Comparison of ENCODE assay signal across 22 cellular contexts in genomic region chr20:32037929-32038328, GRCh38. TPM values are rescaled to one million over a fixed set of nuclear protein-coding genes. Genes with fewer than 3 reads are reported as not detected.
A peak's percentile ranks its signal among the peaks of the same experiment; 100 is the strongest.
DNase-seq lines count a peak whose midpoint lies in the region; ATAC-seq, FAIRE-seq and TF ChIP-seq lines count a peak whose summit lies in the region.
"Had no signal": no experiment of that assay in that cellular context is flagged by ENCODE, and none has a peak within 500 bp of the region (broad histone marks: within the 10 kb centered on the region; RNA-seq: fewer than 3 reads in every experiment).

No MANE protein-coding gene starts in this region.

- CTCF ChIA-PET in GM12878 (lab: Yijun Ruan, JAX): interaction anchor here (0.8 to 9.5 kb wide), 4 partner anchors 15 to 51 kb away, joined by 4 to 298 read pairs (median 96); partner anchors contain the start of gene HCK

- RAD21 ChIA-PET in GM12878 (lab: Charles Lee; ENCODE audit: unreplicated experiment): interaction anchor here (1.2 to 8.6 kb wide), 3 partner anchors 22 to 87 kb away, joined by 3 to 215 read pairs (median 7); partner anchors contain the start of gene HCK

- TF ChIP-seq RAD21 in GM12878 (IDR thresholded peaks at IDR 0.05; ENCODE audit: insufficient read depth, low read depth, low read length): no peak

- SMC1A ChIA-PET in GM12878 (lab: Charles Lee; ENCODE audit: uncharacterized antibody, unreplicated experiment): interaction anchor here (0.6 to 10.2 kb wide), 5 partner anchors 10 to 53 kb away, joined by 3 to 344 read pairs (median 5); no protein-coding TSS in a partner anchor

- no peak for TF ChIP-seq CTCF in GM12878 (IDR thresholded peaks at IDR 0.05 in 2 of 3, conservative IDR thresholded peaks at IDR 0.05 in 1 of 3; ENCODE audit: control insufficient read depth in 2 of 3, extremely low read depth in 1 of 3, insufficient read depth in 1 of 3, low read depth in 3 of 3, low read length in 3 of 3)
- no peak for TF ChIP-seq CTCF in testis (IDR thresholded peaks at IDR 0.05)

- H3K27ac ChIP-seq in GM12878 (ENCODE audit: control insufficient read depth, insufficient read depth) (no peak overlapping the region), testis (no peak overlapping the region)
- H3K27ac ChIP-seq: adrenal gland, gastrocnemius medialis, tibial artery had no signal

- no peak overlapping the region for H3K9ac ChIP-seq in GM12878 (ENCODE audit: control insufficient read depth, insufficient read depth, low read length)

- peaks cover 4% of the 10 kb centered on the region; the same call in 1 of the 2 replicates for H3K27me3 ChIP-seq in MG63
- no peaks in the 10 kb centered on the region; a peak in 1 of 4 replicates for H3K27me3 ChIP-seq in GM12878 (replicated peaks in 1 of 2; ENCODE audit: control insufficient read depth in 2 of 2, insufficient read depth in 2 of 2, low read length in 1 of 2)
- no peaks in the 10 kb centered on the region for H3K27me3 ChIP-seq in testis

- no peak overlapping the region for H2AFZ ChIP-seq in GM12878 (ENCODE audit: control insufficient read depth, low read depth, low read length)

- in situ Hi-C loops in GM12878 (cut with MboI): no loop called here

- no peaks in the 10 kb centered on the region for H4K20me1 ChIP-seq in GM12878 (ENCODE audit: control insufficient read depth, insufficient read depth)

- no peak for TF ChIP-seq EP300 in GM12878 (IDR thresholded peaks at IDR 0.05; ENCODE audit: borderline replicate concordance in 1 of 2, control insufficient read depth in 1 of 2, low read depth in 2 of 2, low read length in 2 of 2)

- H3K4me2 ChIP-seq in GM12878 (ENCODE audit: control insufficient read depth, insufficient read depth): no peak overlapping the region

- BruUV-seq in GM12878 (replicated peaks; lab: Mats Ljungman, UMichigan): no TSS peak

- no peaks in the 10 kb centered on the region for H3K79me2 ChIP-seq in GM12878 (ENCODE audit: control insufficient read depth, insufficient read depth, low read length)

- intact Hi-C loops in GM12878 (cut with micrococcal nuclease; ENCODE audit: unreplicated experiment) (no loop called here), testis (cut with DNase I; ENCODE audit: low total_unique reads) (loop anchor here (10.0 kb wide), 1 partner anchor 183 kb away; no protein-coding TSS in a partner anchor), left colon (cut with DNase I, micrococcal nuclease) (loop anchor here in 1 of 2 donors (10.0 kb wide), 1 partner anchor 213 kb away; no protein-coding TSS in a partner anchor)

- TF ChIP-seq POLR2A in GM12878 (IDR thresholded peaks at IDR 0.05; ENCODE audit: low read depth, low read length) (no peak), testis (IDR thresholded peaks at IDR 0.05) (no peak)

- H3K9me3 ChIP-seq in MG63: peaks cover 6% of the 10 kb centered on the region
- H3K9me3 ChIP-seq in GM12878 (replicated peaks; ENCODE audit: control insufficient read depth, insufficient read depth, low read length): peaks cover 5% of the 10 kb centered on the region; the same call in 2 of the 3 replicates
- H3K9me3 ChIP-seq in testis: no peaks in the 10 kb centered on the region
- H3K9me3 ChIP-seq: adrenal gland, BE2C, gastrocnemius medialis, tibial artery had no signal

- DNase-seq in EH (ENCODE audit: low read depth) (peak; percentile 43), MG63 (peak; percentile 38), GM12878 (ENCODE audit: low read depth, low spot score) (no peak), glomerular visceral epithelial cell (ENCODE audit: extremely low spot score) (peak; percentile 23), testis (no peak), left colon (no peak), iPS-NIHi7 (ENCODE audit: extremely low spot score) (no peak)
- no peak for DNase-seq in effector CD8-positive, alpha-beta T cell (lab: John Stamatoyannopoulos, UW)
- DNase-seq: adrenal gland; BE2C; DMS79 treated with DMSO at 0.1 percent for 48 hours; gastrocnemius medialis; kidney; NCI-H187; NCI-H526; posterior cingulate gyrus; stimulated activated CD4-positive, alpha-beta T cell treated with anti-CD3 and anti-CD28 coated beads, Interleukin-15, amount 100 ng/mL, for 24 hours; T1000; tibial artery had no signal

- no peak for ATAC-seq in GM12878
- no peak for ATAC-seq in left colon
- ATAC-seq: gastrocnemius medialis had no signal

- FAIRE-seq in GM12878 (lab: Jason Lieb, UNC): no peak
- FAIRE-seq: GM12892, kidney had no signal

- H3K4me1 ChIP-seq in GM12878 (ENCODE audit: control insufficient read depth, insufficient read depth, low read length) (peaks cover 30% of the 10 kb centered on the region), testis (no peaks in the 10 kb centered on the region)
- H3K4me1 ChIP-seq: adrenal gland, BE2C, gastrocnemius medialis, tibial artery had no signal

- no peaks in the 10 kb centered on the region for H3K36me3 ChIP-seq in MG63
- no peaks in the 10 kb centered on the region for H3K36me3 ChIP-seq in GM12878 (ENCODE audit: control insufficient read depth in 2 of 2, insufficient read depth in 2 of 2, low read length in 1 of 2)
- H3K36me3 ChIP-seq in testis (ENCODE audit: low read depth, missing control alignments): no peaks in the 10 kb centered on the region
- H3K36me3 ChIP-seq: adrenal gland, BE2C, gastrocnemius medialis, tibial artery had no signal

- H3K4me3 ChIP-seq in MG63 (no peak overlapping the region), GM12878 (no peak overlapping the region), testis (no peak overlapping the region)
- H3K4me3 ChIP-seq: adrenal gland, gastrocnemius medialis, tibial artery had no signal

- 83% methylated on average over 4 of the region's 4 CpGs for WGBS in GM12878 (ENCODE audit: insufficient coverage, insufficient replicate concordance, low lambda C conversion rate, missing lambda C conversion rate)
- WGBS in testis, 2 donors: 88 to 92% methylated on average over 4 of the region's 4 CpGs

- POLR2A ChIA-PET in GM12878 (lab: Charles Lee): interaction anchor here (0.5 to 1.0 kb wide), 5 partner anchors 13 to 232 kb away, joined by 3 to 4 read pairs (median 3); no protein-coding TSS in a partner anchor

TF ChIP-seq in GM12878, 131 proteins besides CTCF, POLR2A, EP300 and RAD21:
- 0 out of 2 replicates have a peak, but pooled peaks have one; percentile 28 for TF ChIP-seq NBN (IDR thresholded peaks at IDR 0.05)
- TF ChIP-seq IKZF2 (IDR thresholded peaks at IDR 0.05): peak in 1 of 2 experiments; percentile 34; a peak in 1 of 4 replicates
- TF ChIP-seq, protein P1, sequence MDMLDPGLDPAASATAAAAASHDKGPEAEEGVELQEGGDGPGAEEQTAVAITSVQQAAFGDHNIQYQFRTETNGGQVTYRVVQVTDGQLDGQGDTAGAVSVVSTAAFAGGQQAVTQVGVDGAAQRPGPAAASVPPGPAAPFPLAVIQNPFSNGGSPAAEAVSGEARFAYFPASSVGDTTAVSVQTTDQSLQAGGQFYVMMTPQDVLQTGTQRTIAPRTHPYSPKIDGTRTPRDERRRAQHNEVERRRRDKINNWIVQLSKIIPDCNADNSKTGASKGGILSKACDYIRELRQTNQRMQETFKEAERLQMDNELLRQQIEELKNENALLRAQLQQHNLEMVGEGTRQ (IDR thresholded peaks at IDR 0.05; ENCODE audit: borderline replicate concordance, low read depth, low read length): no peak
- TF ChIP-seq CBX5 (IDR thresholded peaks at IDR 0.05; ENCODE audit: low read depth): 0 out of 2 replicates have a peak, but pooled peaks have one; percentile 48
- peak; percentile 41 for TF ChIP-seq RUNX3 (IDR thresholded peaks at IDR 0.05; ENCODE audit: low read length)
- TF ChIP-seq SREBF2 (IDR thresholded peaks at IDR 0.05; ENCODE audit: low read length): no peak

RNA-seq across cellular contexts. Expression of gene HCK, which starts 14.1 kb away (rescaled TPM):
- not detected in 2 replicates for total RNA-seq in MG63 (2014; rRNA removed; shearing (Covaris generic); ENCODE audit: low replicate concordance)
- 123 and 135 TPM in 2 replicates for total RNA-seq in GM12878 (2013; cell fraction: nucleolus; rRNA removed)
- total RNA-seq in GM12878 (2014; rRNA removed) (30.2 and 30.3 TPM in 2 replicates), GM12878 (2014; rRNA removed; fragmentation: Illumina TruSeq; extraction: Trizol) (20.5 TPM in 2 replicates), GM12878 (2021) (20.1 and 21.0 TPM in 2 replicates), testis (1 to 10 TPM; 1.3 to 4.5 TPM), left colon (1 to 10 TPM; 5.5 to 9.7 TPM)
- polyA plus RNA-seq in GM12878 (2011; ENCODE audit: low read depth): 19.6 TPM
- polyA plus RNA-seq in GM12878 (2011; rRNA removed) (1.5 and 3.0 TPM in 2 replicates), GM12878 (2014; fragmentation: Illumina TruSeq; extraction: Trizol) (22.5 and 25.2 TPM in 2 replicates), GM12878 (2014; fragmentation: Nextera tagmentation; extraction: Ambion mirVana) (1 to 10 TPM; 1.3 to 2.1 TPM), GM12878 (2014; rRNA removed) (25.0 and 26.7 TPM in 2 replicates), GM12878 (2016; fragmentation: Nextera tagmentation; extraction: Ambion mirVana) (10 to 100 TPM; 16.5 to 16.8 TPM), testis (ENCODE audit: insufficient read depth, low read depth, low replicate concordance) (8.9 TPM)
- 2.9 and 3.0 TPM in 2 replicates for polyA plus RNA-seq in GM12878 (2011; cell fraction: cytosol; rRNA removed)
- polyA plus RNA-seq in GM12878 (2011; cell fraction: nucleus; rRNA removed): 2.5 and 2.9 TPM in 2 replicates
- 31.1 and 39.4 TPM in 2 replicates for polyA plus RNA-seq in GM12878 (2012)
- 1.5 and 3.7 TPM in 2 replicates for polyA minus RNA-seq in GM12878 (2011; rRNA and poly(A)+ RNA removed)
- not detected in 2 replicates for polyA minus RNA-seq in GM12878 (2011; cell fraction: cytosol; rRNA and poly(A)+ RNA removed)
- 0.97 and 1.2 TPM in 2 replicates for polyA minus RNA-seq in GM12878 (2011; cell fraction: nucleus; rRNA and poly(A)+ RNA removed)
- total RNA-seq: dermis microvascular lymphatic vessel endothelial cell had no signal

RNA-seq across cellular contexts. Expression of gene CCM2L, which starts 27.7 kb away (rescaled TPM):
- total RNA-seq in MG63 (2014; rRNA removed; shearing (Covaris generic); ENCODE audit: low replicate concordance): not detected in 2 replicates
- not detected in 2 replicates for total RNA-seq in GM12878 (2013; cell fraction: nucleolus; rRNA removed)
- total RNA-seq in GM12878 (2014; rRNA removed): not detected in 2 replicates
- not detected in 2 replicates for total RNA-seq in GM12878 (2014; rRNA removed; fragmentation: Illumina TruSeq; extraction: Trizol)
- not detected in 2 replicates for total RNA-seq in GM12878 (2021)
- not detected for polyA plus RNA-seq in GM12878 (2011; ENCODE audit: low read depth)
- not detected in 2 replicates for polyA plus RNA-seq in GM12878 (2011; rRNA removed)
- polyA plus RNA-seq in GM12878 (2011; cell fraction: cytosol; rRNA removed): not detected in 2 replicates
- not detected in 2 replicates for polyA plus RNA-seq in GM12878 (2011; cell fraction: nucleus; rRNA removed)
- not detected in 2 replicates for polyA plus RNA-seq in GM12878 (2012)
- not detected in 2 replicates for polyA plus RNA-seq in GM12878 (2014; fragmentation: Illumina TruSeq; extraction: Trizol)
- not detected for polyA plus RNA-seq in GM12878 (2014; fragmentation: Nextera tagmentation; extraction: Ambion mirVana)
- not detected in 2 replicates for polyA plus RNA-seq in GM12878 (2014; rRNA removed)
- not detected for polyA plus RNA-seq in GM12878 (2016; fragmentation: Nextera tagmentation; extraction: Ambion mirVana)
- polyA minus RNA-seq in GM12878 (2011; rRNA and poly(A)+ RNA removed): not detected in 2 replicates
- polyA minus RNA-seq in GM12878 (2011; cell fraction: cytosol; rRNA and poly(A)+ RNA removed): not detected in 2 replicates
- not detected in 2 replicates for polyA minus RNA-seq in GM12878 (2011; cell fraction: nucleus; rRNA and poly(A)+ RNA removed)
- 1 to 10 TPM; 2.7 to 3.0 TPM for total RNA-seq in testis
- polyA plus RNA-seq in testis (ENCODE audit: insufficient read depth, low read depth, low replicate concordance): 3.5 TPM
- total RNA-seq in left colon: 1 to 10 TPM; 1.7 to 2.0 TPM
- total RNA-seq: activated T-helper 1 cell treated with anti-CD3 and anti-CD28 coated beads, Interleukin-12 subunit alpha, Interleukin-12 subunit beta, Interleukin-2, Interleukin-4 antibody, amounts not matched to agents 30 ng/mL and 10 ng/mL and 1 ng/mL, durations not matched to agents 14 hours and 24 hours and 36 hours had no signal

Comparison
In these comparisons a context has a peak if more than half of its experiments do, and no peak if none do; other contexts are left out.
1. DNase-seq: peak in EH (single experiment), MG63 (single experiment) and glomerular visceral epithelial cell (single experiment); none in GM12878 (single experiment), testis (single experiment), effector CD8-positive, alpha-beta T cell (single experiment), left colon (0 of 2) and iPS-NIHi7 (single experiment).